In the genomic region with DNA sequence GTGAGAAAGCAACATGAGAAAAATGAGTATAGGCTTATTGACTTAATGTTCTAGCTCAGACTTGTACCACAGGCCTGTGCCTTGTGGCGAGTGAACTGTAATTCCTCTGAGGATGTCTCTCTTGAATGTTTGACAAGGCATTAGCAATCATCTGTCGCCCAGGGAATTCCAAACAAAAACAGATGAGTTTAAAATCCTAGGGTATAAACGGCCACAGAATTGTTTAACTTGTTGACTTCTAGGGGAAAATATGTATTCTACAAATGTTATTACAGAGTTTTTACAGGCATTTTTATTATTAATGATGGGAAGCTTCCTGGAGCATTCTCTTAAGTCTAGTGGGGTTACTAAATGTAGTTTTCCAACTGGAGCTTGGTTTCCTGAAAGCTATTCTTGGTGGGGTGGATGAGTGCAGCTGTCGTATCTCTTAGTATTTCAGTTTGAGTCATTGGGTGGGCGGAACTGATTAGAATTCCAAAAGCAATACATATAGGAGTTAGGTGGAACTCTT, we compare ENCODE assay signal across 2 cellular contexts.
TF ChIP-seq lines count a peak whose summit lies in the region.

No MANE protein-coding gene starts in this region.

TF ChIP-seq in A549, 52 proteins besides CTCF, POLR2A, EP300 and RAD21:
- no peak for TF ChIP-seq CEBPB (IDR thresholded peaks at IDR 0.05)

TF ChIP-seq in IMR-90, 13 proteins besides CTCF, POLR2A, EP300 and RAD21:
- TF ChIP-seq RCOR1 (IDR thresholded peaks at IDR 0.05; ENCODE audit: insufficient replicate concordance, low read length): no peak
- TF ChIP-seq MXI1 (IDR thresholded peaks at IDR 0.05; ENCODE audit: borderline replicate concordance, low read depth, low read length): no peak
- TF ChIP-seq, protein P1, sequence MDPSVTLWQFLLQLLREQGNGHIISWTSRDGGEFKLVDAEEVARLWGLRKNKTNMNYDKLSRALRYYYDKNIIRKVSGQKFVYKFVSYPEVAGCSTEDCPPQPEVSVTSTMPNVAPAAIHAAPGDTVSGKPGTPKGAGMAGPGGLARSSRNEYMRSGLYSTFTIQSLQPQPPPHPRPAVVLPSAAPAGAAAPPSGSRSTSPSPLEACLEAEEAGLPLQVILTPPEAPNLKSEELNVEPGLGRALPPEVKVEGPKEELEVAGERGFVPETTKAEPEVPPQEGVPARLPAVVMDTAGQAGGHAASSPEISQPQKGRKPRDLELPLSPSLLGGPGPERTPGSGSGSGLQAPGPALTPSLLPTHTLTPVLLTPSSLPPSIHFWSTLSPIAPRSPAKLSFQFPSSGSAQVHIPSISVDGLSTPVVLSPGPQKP (IDR thresholded peaks at IDR 0.05; ENCODE audit: borderline replicate concordance, low read depth, low read length): no peak
- no peak for TF ChIP-seq RFX5 (IDR thresholded peaks at IDR 0.05; ENCODE audit: low read depth, low read length)
- TF ChIP-seq MAFK (IDR thresholded peaks at IDR 0.05; ENCODE audit: low read depth, low read length): no peak
- no peak for TF ChIP-seq MAZ (IDR thresholded peaks at IDR 0.05; ENCODE audit: borderline replicate concordance, low read depth, low read length)
- no peak for TF ChIP-seq CEBPB (IDR thresholded peaks at IDR 0.05; ENCODE audit: low read depth, low read length)
- TF ChIP-seq FOS (IDR thresholded peaks at IDR 0.05; ENCODE audit: low read depth, low read length): peak; percentile 53; the same call in 1 of the 2 replicates
